Comparison of ENCODE assay signal across 8 cellular contexts in the genomic region with DNA sequence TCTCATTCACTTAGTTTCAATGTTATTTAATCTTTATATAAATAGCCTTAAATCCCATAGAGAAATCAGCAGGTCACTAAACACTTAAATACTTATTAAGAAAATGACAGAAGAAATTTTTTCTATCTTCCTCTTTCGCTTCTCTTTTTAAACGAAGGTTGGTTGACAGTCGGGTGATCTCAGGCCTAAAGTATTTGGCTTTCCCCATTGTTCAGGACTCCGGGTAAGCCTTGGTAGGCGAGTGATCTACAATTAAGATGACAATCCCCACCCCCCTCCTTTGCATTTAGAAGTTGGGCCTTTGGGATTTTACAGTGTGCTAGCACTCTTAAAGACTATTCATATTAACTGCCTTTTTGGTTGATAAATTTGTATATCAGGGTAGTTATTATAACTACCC. TPM values are rescaled to one million over a fixed set of nuclear protein-coding genes. Genes with fewer than 3 reads are reported as not detected.
DNase-seq lines count a peak whose midpoint lies in the region; ATAC-seq and TF ChIP-seq lines count a peak whose summit lies in the region.

No MANE protein-coding gene starts in this region.

- H3K36me3 ChIP-seq in liver (ENCODE audit: control insufficient read depth in 4 of 4, insufficient read depth in 3 of 4, low read depth in 1 of 4, low read length in 3 of 4) (no peaks in the 10 kb centered on the region), esophagus squamous epithelium (no peaks in the 10 kb centered on the region)

- no peak overlapping the region for H3K4me3 Mint-ChIP-seq in CD14-positive monocyte

- H3K4me1 Mint-ChIP-seq in CD14-positive monocyte, result peaks cover 17% of the 10 kb centered on the region

- H3K27ac ChIP-seq in liver (ENCODE audit: low read depth in 1 of 2, low read length in 2 of 2) (no peak overlapping the region), esophagus squamous epithelium (peak overlapping the region in 2 of 4 donors; percentile 53 to 69)

- H3K27me3 ChIP-seq in liver (ENCODE audit: control insufficient read depth in 4 of 4, insufficient read depth in 4 of 4, low read length in 3 of 4), result no peaks in the 10 kb centered on the region
- H3K27me3 ChIP-seq in esophagus squamous epithelium, result peaks cover 0 to 3% (median 0%) of the 10 kb centered on the region in 4 donors

- 58% methylated on average over 5 of the region's 5 CpGs for WGBS in liver
- WGBS in esophagus squamous epithelium, 2 donors, result 32 to 50% methylated on average over 5 of the region's 5 CpGs

- H3K36me3 Mint-ChIP-seq in CD14-positive monocyte, result peaks cover 0 to 2% of the 10 kb centered on the region in 2 donors

- DNase-seq in T1000 (lab: John Stamatoyannopoulos, UW) (peak; percentile 9), CD14-positive monocyte (ENCODE audit: low spot score) (no peak), esophagus squamous epithelium (lab: John Stamatoyannopoulos, UW) (no peak), SK-N-DZ (ENCODE audit: low spot score) (no peak)
- no peak for DNase-seq in activated CD8-positive, alpha-beta memory T cell treated with anti-CD3 and anti-CD28 coated beads, Interleukin-2, amount 50 U/mL, for 4 hours

- no peak for TF ChIP-seq RAD21 in liver (IDR thresholded peaks at IDR 0.05)

- H3K27ac Mint-ChIP-seq in CD14-positive monocyte, result peak overlapping the region in 1 of 7 donors; percentile 60

- H3K9me3 ChIP-seq in liver (ENCODE audit: control insufficient read depth in 4 of 4, low read length in 3 of 4) (peaks cover 0 to 5% (median 0%) of the 10 kb centered on the region in 4 donors), esophagus squamous epithelium (no peaks in the 10 kb centered on the region)

- H3K4me3 ChIP-seq in liver (ENCODE audit: low read depth in 1 of 3, low read length in 3 of 3), result no peak overlapping the region
- H3K4me3 ChIP-seq in esophagus squamous epithelium, result no peak overlapping the region

- H3K4me1 ChIP-seq in liver (ENCODE audit: control insufficient read depth in 4 of 4, insufficient read depth in 4 of 4, low read length in 3 of 4) (peaks cover 0 to 20% (median 15%) of the 10 kb centered on the region in 4 donors), esophagus squamous epithelium (peaks cover 0 to 26% (median 17%) of the 10 kb centered on the region in 3 donors)

- TF ChIP-seq CTCF in liver (IDR thresholded peaks at IDR 0.05; ENCODE audit: low read depth, low read length, missing input control) (no peak), CD14-positive monocyte (IDR thresholded peaks at IDR 0.05) (no peak), esophagus squamous epithelium (IDR thresholded peaks at IDR 0.05) (no peak)

- H3K9me3 Mint-ChIP-seq in CD14-positive monocyte, result peaks cover 0 to 6% (median 4%) of the 10 kb centered on the region in 7 donors

- TF ChIP-seq POLR2A in esophagus squamous epithelium (IDR thresholded peaks at IDR 0.05), result no peak

- no peak overlapping the region for H3K9ac ChIP-seq in liver (ENCODE audit: low read depth in 1 of 2, low read length in 2 of 2)

- ATAC-seq in GM18508 (IDR thresholded peaks at IDR 0.05; ENCODE audit: insufficient read depth, unreplicated experiment), result peak; percentile 82
- peak; percentile 61 for ATAC-seq in HG03097 (IDR thresholded peaks at IDR 0.05; ENCODE audit: low FRiP score, unreplicated experiment)

- H3K27me3 Mint-ChIP-seq in CD14-positive monocyte (ENCODE audit: low read depth in 3 of 3), result peaks cover 0 to 2% (median 1%) of the 10 kb centered on the region in 3 donors

- intact Hi-C loops in CD14-positive monocyte (cut with micrococcal nuclease), result no loop called here
- intact Hi-C loops in esophagus squamous epithelium (cut with DNase I), result no loop called here

TF ChIP-seq in liver, 16 proteins besides CTCF, POLR2A, EP300 and RAD21:
- no peak for TF ChIP-seq YY1 (IDR thresholded peaks at IDR 0.05)
- peak; percentile 39 to 54 for TF ChIP-seq JUND (IDR thresholded peaks at IDR 0.05)
- TF ChIP-seq TAF1 (conservative IDR thresholded peaks at IDR 0.05), result no peak
- TF ChIP-seq, protein P1, sequence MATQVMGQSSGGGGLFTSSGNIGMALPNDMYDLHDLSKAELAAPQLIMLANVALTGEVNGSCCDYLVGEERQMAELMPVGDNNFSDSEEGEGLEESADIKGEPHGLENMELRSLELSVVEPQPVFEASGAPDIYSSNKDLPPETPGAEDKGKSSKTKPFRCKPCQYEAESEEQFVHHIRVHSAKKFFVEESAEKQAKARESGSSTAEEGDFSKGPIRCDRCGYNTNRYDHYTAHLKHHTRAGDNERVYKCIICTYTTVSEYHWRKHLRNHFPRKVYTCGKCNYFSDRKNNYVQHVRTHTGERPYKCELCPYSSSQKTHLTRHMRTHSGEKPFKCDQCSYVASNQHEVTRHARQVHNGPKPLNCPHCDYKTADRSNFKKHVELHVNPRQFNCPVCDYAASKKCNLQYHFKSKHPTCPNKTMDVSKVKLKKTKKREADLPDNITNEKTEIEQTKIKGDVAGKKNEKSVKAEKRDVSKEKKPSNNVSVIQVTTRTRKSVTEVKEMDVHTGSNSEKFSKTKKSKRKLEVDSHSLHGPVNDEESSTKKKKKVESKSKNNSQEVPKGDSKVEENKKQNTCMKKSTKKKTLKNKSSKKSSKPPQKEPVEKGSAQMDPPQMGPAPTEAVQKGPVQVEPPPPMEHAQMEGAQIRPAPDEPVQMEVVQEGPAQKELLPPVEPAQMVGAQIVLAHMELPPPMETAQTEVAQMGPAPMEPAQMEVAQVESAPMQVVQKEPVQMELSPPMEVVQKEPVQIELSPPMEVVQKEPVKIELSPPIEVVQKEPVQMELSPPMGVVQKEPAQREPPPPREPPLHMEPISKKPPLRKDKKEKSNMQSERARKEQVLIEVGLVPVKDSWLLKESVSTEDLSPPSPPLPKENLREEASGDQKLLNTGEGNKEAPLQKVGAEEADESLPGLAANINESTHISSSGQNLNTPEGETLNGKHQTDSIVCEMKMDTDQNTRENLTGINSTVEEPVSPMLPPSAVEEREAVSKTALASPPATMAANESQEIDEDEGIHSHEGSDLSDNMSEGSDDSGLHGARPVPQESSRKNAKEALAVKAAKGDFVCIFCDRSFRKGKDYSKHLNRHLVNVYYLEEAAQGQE (IDR thresholded peaks at IDR 0.05), result no peak
- TF ChIP-seq RXRA (IDR thresholded peaks at IDR 0.05), result no peak
- no peak for TF ChIP-seq HNF4G (IDR thresholded peaks at IDR 0.05)

RNA-seq across cellular contexts. Expression of a gene that starts 19.7 kb away (rescaled TPM):
- total RNA-seq in liver (10 to 100 TPM; 80.5 to 83.7 TPM), esophagus squamous epithelium (100 to 1,000 TPM in 1 of 4 donors, 10 to 100 TPM in 3; 43.8 to 148 (median 69.8) TPM)
- polyA plus RNA-seq in liver (10 to 100 TPM in 1 of 2 donors, 1 to 10 TPM in 1; 6.9 to 14.6 TPM), CD14-positive monocyte (10 to 100 TPM; 21.8 to 66.1 TPM)
- 1.1 and 1.8 TPM in 2 replicates for polyA plus RNA-seq in SK-N-DZ (2014; cell fraction: cytosol; rRNA removed)
- polyA plus RNA-seq in SK-N-DZ (2014; cell fraction: nucleus; rRNA removed), result 0.88 and 1.1 TPM in 2 replicates
